ENCODE assay signal across 14 cellular contexts in genomic region chr3:25573386-25574171, GRCh38.
DNase-seq lines count a peak whose midpoint lies in the region; ATAC-seq and TF ChIP-seq lines count a peak whose summit lies in the region.
"Had no signal": no experiment of that assay in that cellular context is flagged by ENCODE, and none has a peak within 500 bp of the region (broad histone marks: within the 10 kb centered on the region; RNA-seq: fewer than 3 reads in every experiment).

No MANE protein-coding gene starts in this region.

- H3K4me3 Mint-ChIP-seq in GM23338 = no peak overlapping the region
- H3K4me3 Mint-ChIP-seq: stimulated activated naive CD8-positive, alpha-beta T cell treated with anti-CD3 and anti-CD28 coated beads, Interleukin-15, amount 100 ng/mL, for 72 hours had no signal

- H3K27ac ChIP-seq in GM23338 (ENCODE audit: low read depth) (no peak overlapping the region), angular gyrus (ENCODE audit: low read depth, low read length) (peak overlapping the region; percentile 64), heart right ventricle (peak overlapping the region; percentile 5 to 80 (median 72)), temporal lobe (ENCODE audit: low read depth, low read length) (peak overlapping the region; percentile 56), adrenal gland (peak overlapping the region in 2 of 5 donors; percentile 40 to 44), spleen (peak overlapping the region in 4 of 8 donors; percentile 23 to 46 (median 43))

- H3K4me1 ChIP-seq in GM23338 (ENCODE audit: insufficient read depth) = no peaks in the 10 kb centered on the region
- H3K4me1 ChIP-seq in heart right ventricle = peaks cover 5 to 48% (median 13%) of the 10 kb centered on the region in 9 donors
- H3K4me1 ChIP-seq in adrenal gland (replicated peaks in 1 of 2) = no peaks in the 10 kb centered on the region
- H3K4me1 ChIP-seq in spleen = no peaks in the 10 kb centered on the region

- H3F3A ChIP-seq in GM23338 (replicated peaks; ENCODE audit: low read depth) = no peaks in the 10 kb centered on the region

- H3K79me2 ChIP-seq in GM23338 (replicated peaks; ENCODE audit: insufficient read depth) = no peaks in the 10 kb centered on the region

- H3K36me3 Mint-ChIP-seq in GM23338 (ENCODE audit: low read depth) = no peaks in the 10 kb centered on the region

- no peak for DNase-seq in GM23338 (ENCODE audit: low spot score)
- DNase-seq in heart right ventricle = no peak
- DNase-seq in adrenal gland = no peak
- DNase-seq in spleen = no peak
- no peak for DNase-seq in NCI-H2081 (lab: John Stamatoyannopoulos, UW)
- DNase-seq in globus pallidus (ENCODE audit: low spot score) = no peak
- DNase-seq: activated CD4-positive, alpha-beta T cell treated with anti-CD3 and anti-CD28 coated beads for 4 hours; activated naive CD4-positive, alpha-beta T cell; DMS 273 treated with DMSO at 0.1 percent for 48 hours; KBM-7; NCI-H446; stimulated activated naive CD8-positive, alpha-beta T cell treated with anti-CD3 and anti-CD28 coated beads, Interleukin-15, amount 100 ng/mL, for 72 hours had no signal

- peak overlapping the region; percentile 74; the same call in 1 of the 2 replicates for H2AFZ ChIP-seq in GM23338

- H3K4me2 ChIP-seq in GM23338 = no peak overlapping the region

- 50 to 62% methylated on average over 19 of the region's 19 CpGs for WGBS in heart right ventricle, 2 donors
- WGBS in adrenal gland, 4 donors = 66 to 79% (median 71%) methylated on average over 19 of the region's 19 CpGs
- WGBS in spleen, 5 donors = 71 to 86% (median 84%) methylated on average over 19 of the region's 19 CpGs

- intact Hi-C loops in heart right ventricle (cut with DNase I) = no loop called here
- intact Hi-C loops in adrenal gland (cut with DNase I) = no loop called here
- intact Hi-C loops in spleen (cut with DNase I; ENCODE audit: low total_unique reads) = no loop called here

- H3K27me3 ChIP-seq in GM23338 (ENCODE audit: insufficient read depth) (no peaks in the 10 kb centered on the region), heart right ventricle (no peaks in the 10 kb centered on the region), adrenal gland (no peaks in the 10 kb centered on the region), spleen (replicated peaks in 1 of 7) (no peaks in the 10 kb centered on the region)

- H3K36me3 ChIP-seq in GM23338 (ENCODE audit: insufficient read depth) (no peaks in the 10 kb centered on the region), heart right ventricle (peaks cover 0 to 32% (median 0%) of the 10 kb centered on the region in 9 donors), adrenal gland (replicated peaks in 1 of 2) (peaks cover 0 to 4% of the 10 kb centered on the region in 2 donors), spleen (no peaks in the 10 kb centered on the region)

- ATAC-seq in GM23338 (no peak), heart right ventricle (peak; percentile 24 to 74 (median 56))
- ATAC-seq: stimulated activated naive CD8-positive, alpha-beta T cell treated with anti-CD3 and anti-CD28 coated beads, Interleukin-15, amount 100 ng/mL, for 72 hours had no signal

- H4K20me1 ChIP-seq in GM23338 (replicated peaks; ENCODE audit: insufficient read depth) = no peaks in the 10 kb centered on the region

- no peak for TF ChIP-seq POLR2A in adrenal gland (IDR thresholded peaks at IDR 0.05)
- TF ChIP-seq POLR2A in spleen (IDR thresholded peaks at IDR 0.05) = no peak

- no peaks in the 10 kb centered on the region for H3K9me3 ChIP-seq in heart right ventricle
- H3K9me3 ChIP-seq in adrenal gland (replicated peaks in 1 of 3) = no peaks in the 10 kb centered on the region
- no peaks in the 10 kb centered on the region for H3K9me3 ChIP-seq in spleen

- H3K4me1 Mint-ChIP-seq in GM23338 = peaks cover 8% of the 10 kb centered on the region
- H3K4me1 Mint-ChIP-seq: stimulated activated naive CD8-positive, alpha-beta T cell treated with anti-CD3 and anti-CD28 coated beads, Interleukin-15, amount 100 ng/mL, for 72 hours had no signal

- TF ChIP-seq CTCF in GM23338 (conservative IDR thresholded peaks at IDR 0.05; ENCODE audit: low read depth in 2 of 2) = no peak
- no peak for TF ChIP-seq CTCF in heart right ventricle (IDR thresholded peaks at IDR 0.05)
- TF ChIP-seq CTCF in adrenal gland (IDR thresholded peaks at IDR 0.05) = no peak
- no peak for TF ChIP-seq CTCF in spleen (IDR thresholded peaks at IDR 0.05 in 8 of 11, conservative IDR thresholded peaks at IDR 0.05 in 3 of 11)

- H3K4me3 ChIP-seq in GM23338 (no peak overlapping the region), heart right ventricle (no peak overlapping the region), adrenal gland (no peak overlapping the region), spleen (no peak overlapping the region)

- no peak overlapping the region; the same call in 1 of the 2 replicates for H3K27ac Mint-ChIP-seq in GM23338
- H3K27ac Mint-ChIP-seq: stimulated activated naive CD8-positive, alpha-beta T cell treated with anti-CD3 and anti-CD28 coated beads, Interleukin-15, amount 100 ng/mL, for 72 hours had no signal

- H3K27me3 Mint-ChIP-seq in GM23338 (ENCODE audit: insufficient read depth, low read depth, poor library complexity) = peaks cover 5% of the 10 kb centered on the region

- no peaks in the 10 kb centered on the region for H3K9me3 Mint-ChIP-seq in GM23338
- H3K9me3 Mint-ChIP-seq: stimulated activated naive CD8-positive, alpha-beta T cell treated with anti-CD3 and anti-CD28 coated beads, Interleukin-15, amount 100 ng/mL, for 72 hours had no signal

- peaks cover 5% of the 10 kb centered on the region; the same call in 1 of the 2 replicates for H3K9me2 ChIP-seq in GM23338 (ENCODE audit: insufficient read depth)

TF ChIP-seq in GM23338, 12 proteins besides CTCF, POLR2A, EP300 and RAD21 (continues in another document):
- TF ChIP-seq POLR2AphosphoS5 (IDR thresholded peaks at IDR 0.05; ENCODE audit: low read depth) = no peak
- no peak for TF ChIP-seq JUNB (IDR thresholded peaks at IDR 0.05; ENCODE audit: unreplicated experiment)
- TF ChIP-seq ETS1 (IDR thresholded peaks at IDR 0.05) = no peak
- no peak for TF ChIP-seq ZNF331 (CRISPR knock-in tag; IDR thresholded peaks at IDR 0.05; ENCODE audit: low read depth)
